Comparison of ENCODE assay signal across 8 cellular contexts in genomic region chr2:230798769-230799399, GRCh38.
A peak's percentile ranks its signal among the peaks of the same experiment; 100 is the strongest.
DNase-seq lines count a peak whose midpoint lies in the region; ATAC-seq and TF ChIP-seq lines count a peak whose summit lies in the region.

No MANE protein-coding gene starts in this region.

- intact Hi-C loops in HCT116 (cut with micrococcal nuclease) (loop anchor here (2.0 to 10.0 kb wide), 7 partner anchors 37 to 874 kb away; partner anchors contain the start of genes CAB39, FBXO36, SP100 and TRIP12), adrenal gland (cut with DNase I) (loop anchor here (2.0 to 10.0 kb wide), 2 partner anchors 84 kb away; partner anchors contain the start of gene CAB39 (in 1 of the 2))

- H3K4me2 ChIP-seq in HCT116 (ENCODE audit: low read length) (no peak overlapping the region), OCI-LY3 (ENCODE audit: low read length) (no peak overlapping the region)

- H3K4me3 ChIP-seq in HCT116 (replicated peaks in 1 of 2; ENCODE audit: low read depth in 1 of 2, low read length in 2 of 2) (no peak overlapping the region), OCI-LY3 (ENCODE audit: low read length) (no peak overlapping the region), adrenal gland (no peak overlapping the region), thoracic aorta (no peak overlapping the region)

- TF ChIP-seq CTCF in HCT116 (IDR thresholded peaks at IDR 0.05 in 2 of 3, conservative IDR thresholded peaks at IDR 0.05 in 1 of 3; ENCODE audit: borderline replicate concordance in 1 of 3, insufficient read depth in 1 of 3, low read depth in 2 of 3, low read length in 2 of 3) (peak; percentile 61 to 83 (median 61)), OCI-LY3 (IDR thresholded peaks at IDR 0.05; ENCODE audit: low read depth, low read length) (peak; percentile 67), adrenal gland (IDR thresholded peaks at IDR 0.05) (peak; percentile 45 to 68 (median 52)), thoracic aorta (IDR thresholded peaks at IDR 0.05) (peak; percentile 55)

- H2AFZ ChIP-seq in HCT116 (ENCODE audit: low read depth, low read length, poor library complexity, severe bottlenecking): no peak overlapping the region
- no peak overlapping the region for H2AFZ ChIP-seq in OCI-LY3 (ENCODE audit: low read depth, low read length)

- H4K20me1 ChIP-seq in HCT116 (ENCODE audit: insufficient read depth) (no peaks in the 10 kb centered on the region), OCI-LY3 (ENCODE audit: insufficient read depth, low read length) (no peaks in the 10 kb centered on the region)

- H3K9ac ChIP-seq in HCT116 (ENCODE audit: low read length) (no peak overlapping the region), OCI-LY3 (ENCODE audit: low read length) (no peak overlapping the region)

- H3K9me3 ChIP-seq in HCT116 (ENCODE audit: control insufficient read depth in 1 of 2, insufficient read depth in 1 of 2, low read depth in 1 of 2, low read length in 2 of 2) (no peaks in the 10 kb centered on the region), OCI-LY3 (ENCODE audit: insufficient read depth, low read length) (no peaks in the 10 kb centered on the region), adrenal gland (replicated peaks in 1 of 3) (no peaks in the 10 kb centered on the region), thoracic aorta (no peaks in the 10 kb centered on the region)

- RAD21 ChIA-PET in HCT116 (lab: Charles Lee; ENCODE audit: low non-redundant PET in 1 of 2, low total read pairs in 2 of 2, uncharacterized antibody in 2 of 2, unreplicated experiment in 2 of 2): interaction anchor here (0.5 to 1.2 kb wide), 3 partner anchors 30 to 268 kb away, joined by 3 to 8 read pairs (median 4); no protein-coding TSS in a partner anchor

- TF ChIP-seq POLR2A in HCT116 (IDR thresholded peaks at IDR 0.05; ENCODE audit: borderline replicate concordance, extremely low read depth, insufficient read depth, insufficient read length): no peak
- TF ChIP-seq POLR2A in adrenal gland (IDR thresholded peaks at IDR 0.05): no peak

- CTCF ChIA-PET in HCT116 (lab: Charles Lee): interaction anchor here (0.6 to 2.8 kb wide), 21 partner anchors 11 to 796 kb away, joined by 3 to 17 read pairs (median 4); no protein-coding TSS in a partner anchor

- WGBS in adrenal gland, 4 donors: 45 to 55% (median 48%) methylated on average over 4 of the region's 4 CpGs

- H3K9me2 ChIP-seq in HCT116 (ENCODE audit: insufficient read depth): no peaks in the 10 kb centered on the region

- peak; percentile 92 for TF ChIP-seq RAD21 in HCT116 (IDR thresholded peaks at IDR 0.05; ENCODE audit: low read depth)

- DNase-seq in DMS114 treated with DMSO at 0.1 percent for 48 hours (lab: John Stamatoyannopoulos, UW; ENCODE audit: unreplicated experiment) (peak; percentile 12), HCT116 (ENCODE audit: low read depth, low spot score) (no peak), adrenal gland (peak in 1 of 7 donors; percentile 41), inferior parietal cortex (ENCODE audit: extremely low spot score) (peak; percentile 72), thoracic aorta (ENCODE audit: low spot score) (no peak)

- peaks cover 27% of the 10 kb centered on the region for H3K79me2 ChIP-seq in HCT116 (ENCODE audit: insufficient read depth, low read length)
- peaks cover 28% of the 10 kb centered on the region for H3K79me2 ChIP-seq in OCI-LY3 (ENCODE audit: low read length)

- H3K4me1 ChIP-seq in HCT116 (ENCODE audit: control insufficient read depth in 1 of 2, insufficient read depth in 2 of 2, low read length in 2 of 2) (peaks cover 32 to 48% of the 10 kb centered on the region in 2 experiments), OCI-LY3 (ENCODE audit: low read length) (peaks cover 22% of the 10 kb centered on the region), adrenal gland (replicated peaks in 1 of 2) (peaks cover 6 to 38% of the 10 kb centered on the region in 2 donors), thoracic aorta (ENCODE audit: control insufficient read depth in 1 of 2, low read depth in 2 of 2) (peaks cover 18 to 22% of the 10 kb centered on the region in 2 donors)

- H3K36me3 ChIP-seq in HCT116 (ENCODE audit: control insufficient read depth in 1 of 2, insufficient read depth in 2 of 2, low read length in 2 of 2) (peaks cover 6 to 15% of the 10 kb centered on the region in 2 experiments; a peak in 3 of 4 replicates), OCI-LY3 (replicated peaks; ENCODE audit: low read depth, low read length) (peaks cover 39% of the 10 kb centered on the region), adrenal gland (replicated peaks in 1 of 2) (peaks cover 0 to 34% of the 10 kb centered on the region in 2 donors), thoracic aorta (peaks cover 15% of the 10 kb centered on the region)

- H3K27ac ChIP-seq in HCT116 (ENCODE audit: low read depth, low read length): no peak overlapping the region
- H3K27ac ChIP-seq in OCI-LY3 (ENCODE audit: low read length): no peak overlapping the region
- H3K27ac ChIP-seq in adrenal gland: no peak overlapping the region
- no peak overlapping the region for H3K27ac ChIP-seq in thoracic aorta

- ATAC-seq in HCT116 (0 out of 2 replicates have a peak, but pooled peaks have one; percentile 33), thoracic aorta (ENCODE audit: insufficient number of reproducible peaks, low FRiP score, low read depth) (no peak), GM21619 (IDR thresholded peaks at IDR 0.05; ENCODE audit: unreplicated experiment) (no peak), GM19035 (IDR thresholded peaks at IDR 0.05; ENCODE audit: unreplicated experiment) (no peak)

- H3K27me3 ChIP-seq in HCT116 (ENCODE audit: insufficient read depth, low read length): no peaks in the 10 kb centered on the region
- H3K27me3 ChIP-seq in OCI-LY3 (ENCODE audit: low read depth, low read length): no peaks in the 10 kb centered on the region
- H3K27me3 ChIP-seq in adrenal gland: no peaks in the 10 kb centered on the region
- no peaks in the 10 kb centered on the region for H3K27me3 ChIP-seq in thoracic aorta (replicated peaks; ENCODE audit: insufficient read depth)

- no TSS peak for BruUV-seq in HCT116 (replicated peaks; lab: Mats Ljungman, UMichigan)

- POLR2A ChIA-PET in HCT116 (lab: Charles Lee): interaction anchor here (0.5 kb wide), 1 partner anchor 89 kb away, joined by 3 read pairs; no protein-coding TSS in a partner anchor

TF ChIP-seq in HCT116, 20 proteins besides CTCF, POLR2A, EP300 and RAD21:
- TF ChIP-seq CEBPB (IDR thresholded peaks at IDR 0.05; ENCODE audit: low read depth): peak; percentile 29; the same call in 1 of the 2 replicates
- no peak for TF ChIP-seq SIN3A (IDR thresholded peaks at IDR 0.05; ENCODE audit: low read depth)
- TF ChIP-seq POLR2AphosphoS5 (IDR thresholded peaks at IDR 0.05; ENCODE audit: low read depth, low read length): no peak
- TF ChIP-seq TCF7L2 (IDR thresholded peaks at IDR 0.05; ENCODE audit: borderline replicate concordance, extremely low read depth, insufficient read depth, insufficient read length): no peak
- TF ChIP-seq REST (IDR thresholded peaks at IDR 0.05; ENCODE audit: low read depth): no peak
- TF ChIP-seq EGR1 (IDR thresholded peaks at IDR 0.05; ENCODE audit: low read depth): no peak
- no peak for TF ChIP-seq ELF1 (IDR thresholded peaks at IDR 0.05; ENCODE audit: borderline replicate concordance, low read depth)
TF ChIP-seq in HCT116: peak in this region for 1.

Comparison
In these comparisons a context has a peak if more than half of its experiments do, and no peak if none do; other contexts are left out.
1. DNase-seq: peak in DMS114 treated with DMSO at 0.1 percent for 48 hours (single experiment) and inferior parietal cortex (single experiment); none in HCT116 (single experiment) and thoracic aorta (single experiment).
2. Peak in every context shown above with its lines, with median percentiles within 50 percentile points of each other: CTCF ChIP-seq.